1 cellular context compared by ENCODE assay signal in the genomic region with DNA sequence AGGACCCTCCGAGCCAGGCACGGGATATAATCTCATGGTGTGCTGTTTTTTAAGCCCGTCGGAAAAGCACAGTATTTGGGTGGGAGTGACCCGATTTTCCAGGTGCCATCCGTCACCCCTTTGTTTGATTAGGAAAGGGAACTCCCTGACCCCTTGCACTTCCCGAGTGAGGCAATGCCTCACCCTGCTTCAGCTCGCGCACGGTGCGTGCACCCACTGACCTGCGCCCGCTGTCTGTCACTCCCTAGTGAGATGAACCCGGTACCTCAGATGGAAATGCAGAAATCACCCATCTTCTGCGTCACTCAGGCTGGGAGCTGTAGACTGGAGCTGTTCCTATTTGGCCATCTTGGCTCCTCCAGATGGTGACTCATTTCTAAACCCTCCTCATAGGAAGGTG. TPM values are rescaled to one million over a fixed set of nuclear protein-coding genes. Genes with fewer than 3 reads are reported as not detected.
"Had no signal": no experiment of that assay in that cellular context is flagged by ENCODE, and none has a peak within 500 bp of the region (broad histone marks: within the 10 kb centered on the region; RNA-seq: fewer than 3 reads in every experiment).

No MANE protein-coding gene starts in this region.

RNA-seq across cellular contexts. Expression of gene ZNF726, which starts 18.6 kb away (rescaled TPM):
- polyA plus RNA-seq: H1 had no signal
